ENCODE assay signal across 16 cellular contexts in the genomic region with DNA sequence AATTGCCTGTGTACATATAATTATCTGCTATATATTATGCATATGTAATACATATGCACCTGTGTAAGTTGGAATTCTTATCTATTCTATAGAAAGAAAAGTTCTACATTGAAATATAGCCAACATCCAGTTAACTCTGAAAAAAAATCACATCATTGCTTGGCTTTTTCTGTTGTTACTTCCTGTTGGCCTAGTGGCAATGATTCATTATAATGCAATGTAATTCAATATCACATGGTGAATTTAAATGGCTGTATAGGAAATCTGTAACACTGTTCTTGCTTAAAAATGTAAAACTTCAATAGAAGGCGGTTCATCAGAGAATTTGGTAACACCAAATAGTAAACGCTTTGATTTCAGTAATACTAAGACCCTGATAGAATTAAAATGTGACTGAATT. TPM values are rescaled to one million over a fixed set of nuclear protein-coding genes. Genes with fewer than 3 reads are reported as not detected.
DNase-seq lines count a peak whose midpoint lies in the region; ATAC-seq and TF ChIP-seq lines count a peak whose summit lies in the region.
"Had no signal": no experiment of that assay in that cellular context is flagged by ENCODE, and none has a peak within 500 bp of the region (broad histone marks: within the 10 kb centered on the region; RNA-seq: fewer than 3 reads in every experiment).

No MANE protein-coding gene starts in this region.

- no peaks in the 10 kb centered on the region for H3K27me3 ChIP-seq in IMR-90 (ENCODE audit: control insufficient read depth, insufficient read depth, low read length)

- H3K23ac ChIP-seq in IMR-90 (ENCODE audit: low read depth, low read length) = no peak overlapping the region

- dilution Hi-C loops in IMR-90 (cut with HindIII; ENCODE audit: low sequenced_read_pairs, unreplicated experiment) = no loop called here

- H4K8ac ChIP-seq in IMR-90 (ENCODE audit: low read depth in 2 of 2, low read length in 2 of 2) = no peak overlapping the region

- H3K18ac ChIP-seq in IMR-90 (ENCODE audit: low read depth, low read length) = no peak overlapping the region

- POLR2A ChIA-PET in IMR-90 (lab: Charles Lee; ENCODE audit: unreplicated experiment) = interaction anchor here (0.6 kb wide), 1 partner anchor 24 kb away, joined by 4 read pairs; no protein-coding TSS in a partner anchor

- no peak overlapping the region for H2BK15ac ChIP-seq in IMR-90 (ENCODE audit: low read depth, low read length)

- intact Hi-C loops in IMR-90 (cut with micrococcal nuclease) = no loop called here

- peaks cover 10% of the 10 kb centered on the region for H3K9me1 ChIP-seq in IMR-90 (ENCODE audit: insufficient read depth, low read length)

- peaks cover 9% of the 10 kb centered on the region; the same call in 1 of the 2 replicates for H3K36me3 ChIP-seq in IMR-90 (ENCODE audit: control insufficient read depth, insufficient read depth, low read length)

- H3K4me3 ChIP-seq in IMR-90 (ENCODE audit: insufficient read depth, low read depth, low read length) (no peak overlapping the region), astrocyte of the spinal cord (ENCODE audit: low read depth, low read length) (no peak overlapping the region)

- H3K4ac ChIP-seq in IMR-90 (ENCODE audit: low read depth, low read length) = no peak overlapping the region

- no peak overlapping the region for H4K91ac ChIP-seq in IMR-90 (ENCODE audit: insufficient read depth, low read depth, low read length)

- TF ChIP-seq CTCF in IMR-90 (conservative IDR thresholded peaks at IDR 0.05; ENCODE audit: low read depth, low read length) (no peak), astrocyte of the spinal cord (IDR thresholded peaks at IDR 0.05; ENCODE audit: low read depth, low read length) (no peak)

- no CpG with 5 or more reads among the region's 2 CpGs for WGBS in IMR-90 (ENCODE audit: extremely low coverage in 2 of 2, insufficient read length in 1 of 2), 2 experiments

- H3K4me2 ChIP-seq in IMR-90 (ENCODE audit: low read depth, low read length) = no peak overlapping the region

- H2BK5ac ChIP-seq in IMR-90 (ENCODE audit: low read depth, low read length, poor library complexity, severe bottlenecking) = peak overlapping the region; percentile 67

- no peaks in the 10 kb centered on the region for H4K20me1 ChIP-seq in IMR-90 (ENCODE audit: insufficient read depth, low read length)

- ATAC-seq in IMR-90 (ENCODE audit: low read depth) (peak; percentile 49), HG03439 (IDR thresholded peaks at IDR 0.05; ENCODE audit: unreplicated experiment) (no peak), GM18505 (IDR thresholded peaks at IDR 0.05; ENCODE audit: unreplicated experiment) (no peak)
- ATAC-seq: CD8-positive, alpha-beta T cell had no signal

- peaks cover 4% of the 10 kb centered on the region; the same call in 1 of the 2 replicates for H3K4me1 ChIP-seq in IMR-90 (ENCODE audit: control insufficient read depth, insufficient read depth, low read length)
- H3K4me1 ChIP-seq: parathyroid adenoma had no signal

- no peak overlapping the region for H3K27ac ChIP-seq in IMR-90 (ENCODE audit: insufficient read depth, low read length)
- H3K27ac ChIP-seq: parathyroid adenoma had no signal

- no peak overlapping the region for H2BK20ac ChIP-seq in IMR-90 (ENCODE audit: low read depth, low read length)

- no peak overlapping the region for H2AK5ac ChIP-seq in IMR-90 (ENCODE audit: low read depth, low read length)

- no peak for TF ChIP-seq RAD21 in IMR-90 (IDR thresholded peaks at IDR 0.05; ENCODE audit: low read length)

- H2AFZ ChIP-seq in IMR-90 (replicated peaks; ENCODE audit: low read length, poor library complexity) = no peak overlapping the region
- H2AFZ ChIP-seq: parathyroid adenoma had no signal

- CTCF ChIA-PET in IMR-90 (lab: Yijun Ruan, JAX) = interaction anchor here (0.9 kb wide), 1 partner anchor 215 kb away, joined by 3 read pairs; no protein-coding TSS in a partner anchor

- H3K9me3 ChIP-seq in IMR-90 (ENCODE audit: control insufficient read depth, insufficient read depth, low read length) = 0 out of 2 replicates have a peak, but pooled peaks cover 2% of the 10 kb centered on the region

- H3K9ac ChIP-seq in IMR-90 (ENCODE audit: low read depth, low read length) = no peak overlapping the region
- H3K9ac ChIP-seq: parathyroid adenoma had no signal

- peaks cover 3 to 10% of the 10 kb centered on the region in 2 experiments; a peak in 2 of 4 replicates for H3K79me1 ChIP-seq in IMR-90 (ENCODE audit: low read depth in 1 of 2, low read length in 2 of 2)

- no TSS peak for BruUV-seq in IMR-90 (replicated peaks; lab: Mats Ljungman, UMichigan)

- no peak overlapping the region for H2BK120ac ChIP-seq in IMR-90 (ENCODE audit: low read depth, low read length)

- H3K14ac ChIP-seq in IMR-90 (replicated peaks; ENCODE audit: low read depth, low read length) = no peak overlapping the region

- no peak overlapping the region for H4K5ac ChIP-seq in IMR-90 (ENCODE audit: low read depth, low read length)

- DNase-seq in CD1c-positive myeloid dendritic cell (ENCODE audit: extremely low spot score) (peak; percentile 57), IMR-90 (peak; percentile 72), astrocyte of the spinal cord (ENCODE audit: low read depth, low spot score) (peak; percentile 67), kidney glomerular epithelial cell (lab: John Stamatoyannopoulos, UW) (peak; percentile 78), NCI-H446 (lab: John Stamatoyannopoulos, UW) (no peak)
- no peak for DNase-seq in effector CD4-positive, alpha-beta T cell
- DNase-seq: CD8-positive, alpha-beta T cell; effector memory CD4-positive, alpha-beta T cell; GOT3; midbrain; NCI-H2029; stimulated activated CD4-positive, alpha-beta T cell treated with anti-CD3 and anti-CD28 coated beads, Interleukin-2, amount 100 ng/mL, for 24 hours; stimulated activated naive CD4-positive, alpha-beta T cell had no signal

- TF ChIP-seq POLR2A in IMR-90 (IDR thresholded peaks at IDR 0.05; ENCODE audit: low read depth, low read length) = no peak
- TF ChIP-seq POLR2A in GM18505 (IDR thresholded peaks at IDR 0.05; ENCODE audit: borderline replicate concordance, extremely low read depth, insufficient read depth, insufficient read length) = no peak

- H3K56ac ChIP-seq in IMR-90 (ENCODE audit: extremely low read depth, insufficient read depth, low read length) = no peak overlapping the region

- in situ Hi-C loops in IMR-90 (cut with MboI; ENCODE audit: low sequenced_read_pairs) = no loop called here
- in situ Hi-C loops in astrocyte of the spinal cord (cut with HindIII; ENCODE audit: low sequenced_read_pairs) = no loop called here

- no peak overlapping the region for H2AK9ac ChIP-seq in IMR-90 (replicated peaks; ENCODE audit: low read depth, low read length, poor library complexity)

TF ChIP-seq in IMR-90, 13 proteins besides CTCF, POLR2A, EP300 and RAD21:
- TF ChIP-seq, protein P1, sequence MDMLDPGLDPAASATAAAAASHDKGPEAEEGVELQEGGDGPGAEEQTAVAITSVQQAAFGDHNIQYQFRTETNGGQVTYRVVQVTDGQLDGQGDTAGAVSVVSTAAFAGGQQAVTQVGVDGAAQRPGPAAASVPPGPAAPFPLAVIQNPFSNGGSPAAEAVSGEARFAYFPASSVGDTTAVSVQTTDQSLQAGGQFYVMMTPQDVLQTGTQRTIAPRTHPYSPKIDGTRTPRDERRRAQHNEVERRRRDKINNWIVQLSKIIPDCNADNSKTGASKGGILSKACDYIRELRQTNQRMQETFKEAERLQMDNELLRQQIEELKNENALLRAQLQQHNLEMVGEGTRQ (IDR thresholded peaks at IDR 0.05; ENCODE audit: low read depth, low read length) = peak; percentile 15; the same call in 1 of the 2 replicates
- no peak for TF ChIP-seq BHLHE40 (IDR thresholded peaks at IDR 0.05; ENCODE audit: low read depth, low read length)

RNA-seq across cellular contexts. Expression of a gene that starts 44.5 kb away (rescaled TPM):
- total RNA-seq in IMR-90 (2012; rRNA removed) = 32.6 and 48.3 TPM in 2 replicates
- 12.2 and 13.2 TPM in 2 replicates for polyA plus RNA-seq in IMR-90 (2012; rRNA removed)
- polyA plus RNA-seq in IMR-90 (2012; cell fraction: cytosol; rRNA removed) = 2.0 and 2.7 TPM in 2 replicates
- polyA plus RNA-seq in IMR-90 (2012; cell fraction: nucleus; rRNA removed; ENCODE audit: low replicate concordance) = 5.4 and 33.0 TPM in 2 replicates

Comparison
In these comparisons a context has a peak if more than half of its experiments do, and no peak if none do; other contexts are left out.
1. DNase-seq: peak in CD1c-positive myeloid dendritic cell (single experiment), IMR-90 (single experiment), astrocyte of the spinal cord (single experiment) and kidney glomerular epithelial cell (single experiment); none in effector CD4-positive, alpha-beta T cell (single experiment) and NCI-H446 (0 of 2).